15 cellular contexts compared by ENCODE assay signal in genomic region chr20:36402708-36403107, GRCh38.
DNase-seq lines count a peak whose midpoint lies in the region; ATAC-seq lines count a peak whose summit lies in the region.
"Had no signal": no experiment of that assay in that cellular context is flagged by ENCODE, and none has a peak within 500 bp of the region (broad histone marks: within the 10 kb centered on the region; RNA-seq: fewer than 3 reads in every experiment).

No MANE protein-coding gene starts in this region.

- peak; percentile 50 to 60 for ATAC-seq in stimulated activated naive B cell treated with anti-CD40 and anti-IgM and Interleukin-4, amounts not matched to agents 10 μg/mL and 1 μg/mL and 100 μg/mL, for 72 hours (replicated peaks)
- no peak for ATAC-seq in HG03342 (IDR thresholded peaks at IDR 0.05; ENCODE audit: unreplicated experiment)
- ATAC-seq: CD8-positive, alpha-beta T cell; HCT116 had no signal

- peaks cover 0 to 3% of the 10 kb centered on the region in 2 donors for H3K4me1 Mint-ChIP-seq in stimulated activated naive B cell treated with anti-CD40 and anti-IgM and Interleukin-4, amounts not matched to agents 10 μg/mL and 1 μg/mL and 100 μg/mL, for 72 hours
- H3K4me1 Mint-ChIP-seq: CD14-positive monocyte had no signal

- no peak overlapping the region for H3K4me3 Mint-ChIP-seq in stimulated activated naive B cell treated with anti-CD40 and anti-IgM and Interleukin-4, amounts not matched to agents 10 μg/mL and 1 μg/mL and 100 μg/mL, for 72 hours
- H3K4me3 Mint-ChIP-seq: CD14-positive monocyte; CD8-positive, alpha-beta T cell had no signal

- peak; percentile 23 for DNase-seq in NOMO-1 treated with DMSO at 0.1 percent for 48 hours (lab: John Stamatoyannopoulos, UW; ENCODE audit: unreplicated experiment)
- no peak for DNase-seq in NOMO-1 treated with dmso at 0.1 percent for 144 hours (lab: John Stamatoyannopoulos, UW; ENCODE audit: unreplicated experiment)
- DNase-seq in MV-4-11 (lab: John Stamatoyannopoulos, UW) = peak; percentile 55
- DNase-seq in RPMI8226 = peak; percentile 44
- no peak for DNase-seq in stimulated activated naive B cell treated with anti-CD40 and anti-IgM and Interleukin-4, amounts not matched to agents 10 μg/mL and 1 μg/mL and 100 μg/mL, for 72 hours
- DNase-seq in stimulated activated CD4-positive, alpha-beta T cell treated with anti-CD3 and anti-CD28 coated beads, Interleukin-4, amount 100 ng/mL, for 1 hour = no peak
- no peak for DNase-seq in NCI-H226
- DNase-seq: CD8-positive, alpha-beta T cell; COR-L47; DMS53; GF-D8; GM23248 had no signal

- peaks cover 52 to 61% of the 10 kb centered on the region in 2 donors for H3K27me3 Mint-ChIP-seq in stimulated activated naive B cell treated with anti-CD40 and anti-IgM and Interleukin-4, amounts not matched to agents 10 μg/mL and 1 μg/mL and 100 μg/mL, for 72 hours

- peaks cover 2 to 5% of the 10 kb centered on the region in 2 donors for H3K9me3 Mint-ChIP-seq in stimulated activated naive B cell treated with anti-CD40 and anti-IgM and Interleukin-4, amounts not matched to agents 10 μg/mL and 1 μg/mL and 100 μg/mL, for 72 hours
- H3K9me3 Mint-ChIP-seq: CD8-positive, alpha-beta T cell had no signal

- no peaks in the 10 kb centered on the region for H3K36me3 Mint-ChIP-seq in stimulated activated naive B cell treated with anti-CD40 and anti-IgM and Interleukin-4, amounts not matched to agents 10 μg/mL and 1 μg/mL and 100 μg/mL, for 72 hours
- H3K36me3 Mint-ChIP-seq: CD14-positive monocyte; CD8-positive, alpha-beta T cell had no signal

- no peak overlapping the region for H3K27ac Mint-ChIP-seq in stimulated activated naive B cell treated with anti-CD40 and anti-IgM and Interleukin-4, amounts not matched to agents 10 μg/mL and 1 μg/mL and 100 μg/mL, for 72 hours
- H3K27ac Mint-ChIP-seq: CD14-positive monocyte; CD8-positive, alpha-beta T cell had no signal

Comparison
In these comparisons a context has a peak if more than half of its experiments do, and no peak if none do; other contexts are left out.
1. DNase-seq: peak in NOMO-1 treated with DMSO at 0.1 percent for 48 hours (single experiment), MV-4-11 (single experiment) and RPMI8226 (single experiment); none in NOMO-1 treated with dmso at 0.1 percent for 144 hours (single experiment), stimulated activated naive B cell treated with anti-CD40 and anti-IgM and Interleukin-4, amounts not matched to agents 10 μg/mL and 1 μg/mL and 100 μg/mL, for 72 hours (single experiment), stimulated activated CD4-positive, alpha-beta T cell treated with anti-CD3 and anti-CD28 coated beads, Interleukin-4, amount 100 ng/mL, for 1 hour (single experiment) and NCI-H226 (single experiment).